ENCODE assay signal across 5 cellular contexts in the genomic region with DNA sequence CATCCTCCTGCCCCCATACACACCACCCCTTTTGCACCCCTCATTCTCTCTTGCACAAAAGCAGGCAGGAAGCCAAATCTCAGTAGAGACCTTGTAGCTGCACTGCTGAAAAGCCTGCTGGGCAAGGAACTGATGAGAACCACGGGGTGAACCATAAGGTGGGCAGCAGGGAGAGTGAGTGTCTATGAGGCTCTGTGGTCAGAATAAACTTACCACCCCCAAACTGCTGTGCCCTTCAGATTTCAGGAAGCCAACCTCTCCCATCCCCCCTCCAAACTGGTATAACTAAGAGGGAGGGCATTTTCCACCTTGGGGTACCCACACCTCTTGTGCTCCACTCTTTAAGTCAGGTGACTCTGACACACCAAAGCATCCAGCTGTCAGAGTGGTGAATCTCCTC.
"Had no signal": no experiment of that assay in that cellular context is flagged by ENCODE, and none has a peak within 500 bp of the region (broad histone marks: within the 10 kb centered on the region; RNA-seq: fewer than 3 reads in every experiment).

No MANE protein-coding gene starts in this region.

- DNase-seq: IMR-90, KBM-7 had no signal

- H3K27ac ChIP-seq: HL-60 had no signal

- H3K4me3 ChIP-seq: K562 had no signal

- ATAC-seq: HepG2, K562 had no signal
